Comparison of ENCODE assay signal across 1 cellular context in genomic region chr20:45938727-45939438, GRCh38.
TF ChIP-seq lines count a peak whose summit lies in the region.

No MANE protein-coding gene starts in this region.

TF ChIP-seq in H1, 55 proteins besides CTCF, POLR2A, EP300 and RAD21:
- TF ChIP-seq CHD1 (IDR thresholded peaks at IDR 0.05; ENCODE audit: low read depth, low read length), result no peak
- TF ChIP-seq SP1 (IDR thresholded peaks at IDR 0.05; ENCODE audit: low read depth, low read length), result peak; percentile 46; the same call in 1 of the 2 replicates
- peak; percentile 82 for TF ChIP-seq POLR2AphosphoS5 (IDR thresholded peaks at IDR 0.05; ENCODE audit: low read depth, low read length)
- TF ChIP-seq, protein P1, sequence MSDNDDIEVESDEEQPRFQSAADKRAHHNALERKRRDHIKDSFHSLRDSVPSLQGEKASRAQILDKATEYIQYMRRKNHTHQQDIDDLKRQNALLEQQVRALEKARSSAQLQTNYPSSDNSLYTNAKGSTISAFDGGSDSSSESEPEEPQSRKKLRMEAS (IDR thresholded peaks at IDR 0.05), result peak; percentile 18; the same call in 1 of the 2 replicates
- peak in 1 of 2 experiments; percentile 71; a peak in 1 of 4 replicates for TF ChIP-seq HDAC2 (IDR thresholded peaks at IDR 0.05; ENCODE audit: borderline replicate concordance in 1 of 2, low read depth in 2 of 2, low read length in 2 of 2)
- TF ChIP-seq BRCA1 (IDR thresholded peaks at IDR 0.05; ENCODE audit: low read depth, low read length), result no peak
